ENCODE assay signal across 8 cellular contexts in genomic region chr2:11344342-11344955, GRCh38.
DNase-seq lines count a peak whose midpoint lies in the region; ATAC-seq and TF ChIP-seq lines count a peak whose summit lies in the region.

TSS of gene ROCK2 (minus strand) at chr2:11344636. CDS start at chr2:11344136, 500 bp downstream.

- peak; percentile 90 for DNase-seq in GM13976 (ENCODE audit: low spot score)
- peak; percentile 56 for DNase-seq in NCI-H146 treated with DMSO at 0.1 percent for 48 hours (lab: John Stamatoyannopoulos, UW; ENCODE audit: unreplicated experiment)
- DNase-seq in T-helper 2 cell treated with Interferon-gamma antibody and Interleukin-4, amounts not matched to agents 5 μg/mL and 100 μg/mL, for 36 hours (ENCODE audit: low spot score): peak; percentile 72
- DNase-seq in astrocyte of the cerebellum (ENCODE audit: low read depth): peak; percentile 53
- DNase-seq in hepatic stellate cell (ENCODE audit: low spot score): peak; percentile 84
- DNase-seq in retina: peak; percentile 81
- DNase-seq in OCI-M2 (lab: John Stamatoyannopoulos, UW; ENCODE audit: unreplicated experiment): no peak

- peak within 1 kb of the TSS; percentile 91 for H3K4me3 ChIP-seq in astrocyte of the cerebellum (ENCODE audit: low read depth, low read length)

- H3K4me1 Mint-ChIP-seq in T-helper 2 cell treated with Interferon-gamma antibody and Interleukin-4, amounts not matched to agents 5 μg/mL and 100 μg/mL, for 36 hours (ENCODE audit: low read depth): peaks cover 31% of the 10 kb centered on the region

- peaks cover 6% of the 10 kb centered on the region for H3K27me3 Mint-ChIP-seq in T-helper 2 cell treated with Interferon-gamma antibody and Interleukin-4, amounts not matched to agents 5 μg/mL and 100 μg/mL, for 36 hours (ENCODE audit: low read depth)

- H3K36me3 Mint-ChIP-seq in T-helper 2 cell treated with Interferon-gamma antibody and Interleukin-4, amounts not matched to agents 5 μg/mL and 100 μg/mL, for 36 hours (ENCODE audit: low read depth): peaks cover 2% of the 10 kb centered on the region

- TF ChIP-seq CTCF in GM13976 (IDR thresholded peaks at IDR 0.05; ENCODE audit: borderline replicate concordance, control extremely low read depth, extremely low read depth, insufficient read depth, missing control alignments) (no peak), astrocyte of the cerebellum (IDR thresholded peaks at IDR 0.05; ENCODE audit: low read depth, low read length, missing control alignments) (no peak)

- no peaks in the 10 kb centered on the region for H3K9me3 Mint-ChIP-seq in T-helper 2 cell treated with Interferon-gamma antibody and Interleukin-4, amounts not matched to agents 5 μg/mL and 100 μg/mL, for 36 hours

- in situ Hi-C loops in GM13976 (cut with MboI; ENCODE audit: low sequenced_read_pairs, unreplicated experiment): no loop called here
- in situ Hi-C loops in astrocyte of the cerebellum (cut with HindIII; ENCODE audit: low sequenced_read_pairs): no loop called here

- peak; percentile 61 for ATAC-seq in HG02763 (IDR thresholded peaks at IDR 0.05; ENCODE audit: unreplicated experiment)

- peak within 1 kb of the TSS; percentile 85 for H3K27ac Mint-ChIP-seq in T-helper 2 cell treated with Interferon-gamma antibody and Interleukin-4, amounts not matched to agents 5 μg/mL and 100 μg/mL, for 36 hours

- peak within 1 kb of the TSS; percentile 92 for H3K4me3 Mint-ChIP-seq in T-helper 2 cell treated with Interferon-gamma antibody and Interleukin-4, amounts not matched to agents 5 μg/mL and 100 μg/mL, for 36 hours
